In the genomic region with DNA sequence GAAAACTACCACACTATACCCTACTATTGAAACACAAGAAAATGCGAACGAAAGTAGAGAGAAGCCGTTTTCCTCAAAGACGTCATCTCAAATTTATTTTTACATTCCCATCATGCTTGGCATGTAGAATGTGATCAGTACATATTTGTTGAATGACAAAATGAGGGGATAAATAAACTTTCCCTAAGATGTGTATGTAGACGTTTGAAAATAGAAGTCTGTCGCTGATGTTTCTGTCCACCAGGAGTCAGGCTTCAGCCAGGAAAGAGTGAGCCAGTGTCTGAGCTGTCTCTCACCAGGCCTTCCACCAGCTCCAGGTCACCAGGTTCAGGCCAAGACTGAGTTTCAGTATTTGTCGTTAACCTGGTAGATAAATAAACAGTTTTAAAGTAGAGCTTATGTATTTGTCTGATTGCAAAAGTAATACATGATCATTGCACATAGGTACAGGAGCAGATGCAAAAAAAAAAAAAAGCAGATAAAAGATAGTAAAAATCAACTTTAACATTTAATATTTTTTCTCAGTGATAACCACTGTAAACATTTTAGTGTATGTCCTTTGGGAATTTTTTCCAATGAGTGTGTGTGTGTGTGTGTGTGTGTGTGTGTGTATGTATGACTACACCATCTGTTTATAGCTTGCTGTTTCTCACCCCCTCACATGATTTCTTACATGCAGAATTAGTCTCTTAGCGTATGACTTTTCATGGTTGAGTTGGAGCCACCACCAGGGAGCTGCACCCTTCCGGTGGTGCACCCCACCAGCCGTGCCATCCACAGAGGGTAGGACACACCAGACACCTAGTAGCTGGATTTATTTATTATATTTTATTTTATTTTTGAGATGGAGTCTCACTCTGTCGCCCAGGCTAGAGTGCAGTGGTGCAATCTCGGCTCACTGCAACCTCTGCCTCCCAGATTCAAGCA, we compare ENCODE assay signal across 8 cellular contexts. TPM values are rescaled to one million over a fixed set of nuclear protein-coding genes. Genes with fewer than 3 reads are reported as not detected.
DNase-seq lines count a peak whose midpoint lies in the region; ATAC-seq and TF ChIP-seq lines count a peak whose summit lies in the region.

No MANE protein-coding gene starts in this region.

- CTCF ChIA-PET in Panc1 (lab: Charles Lee): interaction anchor here (0.7 to 1.8 kb wide), 16 partner anchors 11 to 665 kb away, joined by 3 to 18 read pairs (median 4); partner anchors contain the start of gene SERPINB1

- H3K36me3 ChIP-seq in Panc1 (ENCODE audit: control insufficient read depth, insufficient read depth, low read length) (no peaks in the 10 kb centered on the region), osteoblast (ENCODE audit: insufficient read depth, low read length) (peaks cover 5% of the 10 kb centered on the region)

- H3K27ac ChIP-seq in Panc1 (ENCODE audit: low read length) (peak overlapping the region; percentile 8; the same call in 1 of the 2 replicates), osteoblast (ENCODE audit: low read depth, low read length) (peak overlapping the region; percentile 91)

- no peaks in the 10 kb centered on the region for H3K27me3 Mint-ChIP-seq in activated naive CD8-positive, alpha-beta T cell

- peaks cover 11% of the 10 kb centered on the region for H3K36me3 Mint-ChIP-seq in activated naive CD8-positive, alpha-beta T cell

- BruUV-seq in Panc1 (replicated peaks; lab: Mats Ljungman, UMichigan): no TSS peak

- peak overlapping the region; percentile 74 for H3K27ac Mint-ChIP-seq in activated naive CD8-positive, alpha-beta T cell

- intact Hi-C loops in Panc1 (cut with micrococcal nuclease; ENCODE audit: unreplicated experiment): loop anchor here (1.0 to 2.0 kb wide), 2 partner anchors 49 to 141 kb away; partner anchors contain the start of gene SERPINB1

- H2AFZ ChIP-seq in osteoblast (ENCODE audit: low read length): peak overlapping the region; percentile 45

- no peaks in the 10 kb centered on the region for H3K27me3 ChIP-seq in Panc1 (ENCODE audit: control insufficient read depth, insufficient read depth, low read length)
- no peaks in the 10 kb centered on the region for H3K27me3 ChIP-seq in osteoblast (ENCODE audit: insufficient read depth, low read length)

- H3K4me3 ChIP-seq in Panc1 (ENCODE audit: low read depth in 2 of 2, low read length in 2 of 2) (no peak overlapping the region), osteoblast (ENCODE audit: insufficient read depth, low read length) (peak overlapping the region; percentile 40)

- peak; percentile 94 for ATAC-seq in Panc1

- H3K4me2 ChIP-seq in osteoblast (ENCODE audit: insufficient read depth, low read length): peak overlapping the region; percentile 52

- in situ Hi-C loops in Panc1 (cut with HindIII; ENCODE audit: low pct_unique_long_range_greater_than_20kb, low sequenced_read_pairs): no loop called here

- peaks cover 9% of the 10 kb centered on the region; the same call in 1 of the 2 replicates for H3K4me1 ChIP-seq in Panc1 (ENCODE audit: control insufficient read depth, insufficient read depth, low read length)
- H3K4me1 ChIP-seq in osteoblast (ENCODE audit: insufficient read depth, low read length): peaks cover 31% of the 10 kb centered on the region

- DNase-seq in activated gamma-delta T cell treated with Interleukin-2 at 50 U/mL for 16 hours (peak; percentile 36), activated gamma-delta T cell (lab: John Stamatoyannopoulos, UW) (no peak), HS-27A (ENCODE audit: low read depth) (peak; percentile 56), Panc1 (ENCODE audit: low read depth, low spot score) (peak; percentile 61), glomerular visceral epithelial cell (ENCODE audit: extremely low spot score) (peak; percentile 76), osteoblast (ENCODE audit: insufficient read length, low spot score, missing footprints) (peak; percentile 97), NCI-H524 treated with DMSO at 0.1 percent for 48 hours (lab: John Stamatoyannopoulos, UW) (no peak)

- no peaks in the 10 kb centered on the region for H3K9me3 ChIP-seq in Panc1 (ENCODE audit: control insufficient read depth, insufficient read depth, low read depth, low read length)
- no peaks in the 10 kb centered on the region for H3K9me3 ChIP-seq in osteoblast (ENCODE audit: low read depth, low read length)

- POLR2A ChIA-PET in Panc1 (lab: Charles Lee): interaction anchor here (0.7 kb wide), 2 partner anchors 17 to 49 kb away, joined by 4 to 6 read pairs; no protein-coding TSS in a partner anchor

- H3K4me1 Mint-ChIP-seq in activated naive CD8-positive, alpha-beta T cell (ENCODE audit: low read depth): peaks cover 39% of the 10 kb centered on the region

- TF ChIP-seq CTCF in Panc1 (IDR thresholded peaks at IDR 0.05): peak; percentile 88
- TF ChIP-seq CTCF in osteoblast (IDR thresholded peaks at IDR 0.05; ENCODE audit: extremely low read depth, low read depth, low read length): peak; percentile 95

- H3K79me2 ChIP-seq in osteoblast (ENCODE audit: insufficient read depth, low read length): peaks cover 12% of the 10 kb centered on the region

- no peaks in the 10 kb centered on the region for H3K9me3 Mint-ChIP-seq in activated naive CD8-positive, alpha-beta T cell (ENCODE audit: low read depth)

- H3K4me3 Mint-ChIP-seq in activated naive CD8-positive, alpha-beta T cell: peak overlapping the region; percentile 56

- no peaks in the 10 kb centered on the region for H4K20me1 ChIP-seq in osteoblast (ENCODE audit: insufficient read depth, low read length)

RNA-seq across cellular contexts. Expression of gene WRNIP1, which starts 26.2 kb away (rescaled TPM):
- total RNA-seq in Panc1 (2021; ENCODE audit: unreplicated experiment): 69.1 TPM
- 66.7 TPM for polyA plus RNA-seq in Panc1 (2012; ENCODE audit: insufficient read length)
- 25.3 and 26.5 TPM in 2 replicates for total RNA-seq in osteoblast

RNA-seq across cellular contexts. Expression of gene MYLK4, which starts 40.7 kb away (rescaled TPM):
- total RNA-seq in Panc1 (2021; ENCODE audit: unreplicated experiment) (0.85 TPM), osteoblast (0.36 and 0.88 TPM in 2 replicates)
- polyA plus RNA-seq in Panc1 (2012; ENCODE audit: insufficient read length): 0.30 TPM

RNA-seq across cellular contexts. Expression of gene SERPINB1, which starts 50.3 kb away (rescaled TPM):
- total RNA-seq in Panc1 (2021; ENCODE audit: unreplicated experiment): 40.8 TPM
- polyA plus RNA-seq in Panc1 (2012; ENCODE audit: insufficient read length): 33.9 TPM
- 32.6 and 53.0 TPM in 2 replicates for total RNA-seq in osteoblast

Comparison
In these comparisons a context has a peak if more than half of its experiments do, and no peak if none do; other contexts are left out.
1. DNase-seq: peak in activated gamma-delta T cell treated with Interleukin-2 at 50 U/mL for 16 hours (single experiment), HS-27A (single experiment), Panc1 (single experiment), glomerular visceral epithelial cell (single experiment) and osteoblast (single experiment); none in activated gamma-delta T cell (single experiment) and NCI-H524 treated with DMSO at 0.1 percent for 48 hours (single experiment).